ENCODE assay signal across 1 cellular context in genomic region chr2:26345554-26346453, GRCh38.
TF ChIP-seq lines count a peak whose summit lies in the region.

TSS of gene SELENOI (plus strand) at chr2:26346143. CDS start at chr2:26346233, 90 bp downstream.

TF ChIP-seq in K562, 482 proteins besides CTCF, POLR2A, EP300 and RAD21 (continued from another document):
- TF ChIP-seq HNRNPH1 (optimal IDR thresholded peaks at IDR 0.05; ENCODE audit: low read depth, low read length): no peak
- TF ChIP-seq ZFP36 (IDR thresholded peaks at IDR 0.05; ENCODE audit: low read depth, low read length, partially characterized antibody): no peak
- TF ChIP-seq JUND (IDR thresholded peaks at IDR 0.05; ENCODE audit: borderline replicate concordance, low read depth, low read length): peak; percentile 72
- peak; percentile 83; the same call in 2 of the 3 replicates for TF ChIP-seq JUND (tag; IDR thresholded peaks at IDR 0.05; ENCODE audit: borderline replicate concordance, low read depth, low read length)
- no peak for TF ChIP-seq SLC30A9 (CRISPR knock-in tag; IDR thresholded peaks at IDR 0.05)
- no peak for TF ChIP-seq ILF3 (IDR thresholded peaks at IDR 0.05; ENCODE audit: borderline replicate concordance)
- TF ChIP-seq, protein P1, sequence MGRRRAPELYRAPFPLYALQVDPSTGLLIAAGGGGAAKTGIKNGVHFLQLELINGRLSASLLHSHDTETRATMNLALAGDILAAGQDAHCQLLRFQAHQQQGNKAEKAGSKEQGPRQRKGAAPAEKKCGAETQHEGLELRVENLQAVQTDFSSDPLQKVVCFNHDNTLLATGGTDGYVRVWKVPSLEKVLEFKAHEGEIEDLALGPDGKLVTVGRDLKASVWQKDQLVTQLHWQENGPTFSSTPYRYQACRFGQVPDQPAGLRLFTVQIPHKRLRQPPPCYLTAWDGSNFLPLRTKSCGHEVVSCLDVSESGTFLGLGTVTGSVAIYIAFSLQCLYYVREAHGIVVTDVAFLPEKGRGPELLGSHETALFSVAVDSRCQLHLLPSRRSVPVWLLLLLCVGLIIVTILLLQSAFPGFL (CRISPR knock-in tag; IDR thresholded peaks at IDR 0.05): 0 out of 2 replicates have a peak, but pooled peaks have one; percentile 27
- TF ChIP-seq NR2C1 (IDR thresholded peaks at IDR 0.05): peak; percentile 98
- peak; percentile 99 for TF ChIP-seq NR2C1 (tag; IDR thresholded peaks at IDR 0.05)
- TF ChIP-seq PML (IDR thresholded peaks at IDR 0.05; ENCODE audit: low read length): peak; percentile 93
- TF ChIP-seq GABPB1 (CRISPR knock-in tag; IDR thresholded peaks at IDR 0.05): peak; percentile 76
- TF ChIP-seq ZNF75A (CRISPR knock-in tag; IDR thresholded peaks at IDR 0.05): no peak
- TF ChIP-seq, protein P2, sequence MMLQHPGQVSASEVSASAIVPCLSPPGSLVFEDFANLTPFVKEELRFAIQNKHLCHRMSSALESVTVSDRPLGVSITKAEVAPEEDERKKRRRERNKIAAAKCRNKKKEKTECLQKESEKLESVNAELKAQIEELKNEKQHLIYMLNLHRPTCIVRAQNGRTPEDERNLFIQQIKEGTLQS (IDR thresholded peaks at IDR 0.05): 0 out of 2 replicates have a peak, but pooled peaks have one; percentile 12
- TF ChIP-seq, protein P2 (CRISPR knock-in tag; conservative IDR thresholded peaks at IDR 0.05): 0 out of 2 replicates have a peak, but pooled peaks have one; percentile 13
- peak; percentile 80 for TF ChIP-seq CXXC5 (CRISPR knock-in tag; IDR thresholded peaks at IDR 0.05)
- TF ChIP-seq TBP (optimal IDR thresholded peaks at IDR 0.05; ENCODE audit: low read depth, low read length): peak; percentile 90
- 0 out of 2 replicates have a peak, but pooled peaks have one; percentile 21 for TF ChIP-seq TARDBP (IDR thresholded peaks at IDR 0.05)
- TF ChIP-seq MYC (IDR thresholded peaks at IDR 0.05; ENCODE audit: low read depth, low read length): peak; percentile 66
- TF ChIP-seq MYC (CRISPR knock-in tag; IDR thresholded peaks at IDR 0.05; ENCODE audit: borderline replicate concordance, low read depth): peak; percentile 77; the same call in 1 of the 2 replicates
TF ChIP-seq in K562: peak in this region for 165.
